In the genomic region with DNA sequence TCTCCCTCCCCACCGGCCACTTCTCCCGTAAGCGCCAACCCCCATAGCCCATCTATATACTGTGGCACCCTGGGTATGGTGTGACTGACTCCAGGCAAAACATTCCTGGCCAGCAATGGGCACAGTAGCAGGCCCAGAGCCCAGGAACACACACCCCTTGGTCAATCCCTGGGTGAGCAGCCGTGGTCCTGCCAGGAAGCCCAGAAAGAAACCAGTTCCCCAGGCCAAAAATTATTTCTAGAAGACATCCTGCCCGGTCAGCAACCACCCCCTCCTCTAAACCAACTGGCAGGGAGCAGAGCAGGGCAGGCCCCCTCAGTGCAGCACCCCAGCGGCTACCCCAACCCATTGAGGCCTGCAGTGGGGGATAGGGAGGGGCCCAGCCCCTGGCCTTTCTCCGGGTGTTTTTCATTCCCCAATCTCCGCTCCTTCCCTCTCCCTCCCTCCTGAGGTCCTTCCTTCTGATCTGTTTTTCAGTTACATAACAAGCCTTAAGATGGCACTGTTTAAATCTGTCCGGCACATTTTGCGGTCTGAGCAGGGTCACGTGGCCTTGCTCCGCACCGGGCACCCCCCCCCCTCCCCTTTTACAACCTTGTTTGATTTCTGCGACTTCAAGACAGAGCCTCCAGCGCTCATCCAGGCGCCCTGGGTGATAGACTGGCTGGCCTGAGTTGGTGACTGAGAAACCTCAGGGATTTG, we compare ENCODE assay signal across 8 cellular contexts. TPM values are rescaled to one million over a fixed set of nuclear protein-coding genes. Genes with fewer than 3 reads are reported as not detected.
DNase-seq lines count a peak whose midpoint lies in the region; ATAC-seq and TF ChIP-seq lines count a peak whose summit lies in the region.

No MANE protein-coding gene starts in this region.

- H3K4me1 Mint-ChIP-seq in activated naive CD4-positive, alpha-beta T cell treated with anti-CD3 and anti-CD28 coated beads, Interleukin-2, amount 50 U/mL, for 24 hours, result peaks cover 38% of the 10 kb centered on the region

- H3K4me1 ChIP-seq in uterus, result peaks cover 0 to 35% of the 10 kb centered on the region in 2 donors

- H3K27me3 Mint-ChIP-seq in activated naive CD4-positive, alpha-beta T cell treated with anti-CD3 and anti-CD28 coated beads, Interleukin-2, amount 50 U/mL, for 24 hours, result peaks cover 15% of the 10 kb centered on the region

- H3K4me3 Mint-ChIP-seq in activated naive CD4-positive, alpha-beta T cell treated with anti-CD3 and anti-CD28 coated beads, Interleukin-2, amount 50 U/mL, for 24 hours, result peak overlapping the region; percentile 88

- peak overlapping the region; percentile 84 for H3K27ac ChIP-seq in angular gyrus (ENCODE audit: low read depth, low read length)
- no peak overlapping the region for H3K27ac ChIP-seq in uterus

- H3K27ac Mint-ChIP-seq in activated naive CD4-positive, alpha-beta T cell treated with anti-CD3 and anti-CD28 coated beads, Interleukin-2, amount 50 U/mL, for 24 hours, result peak overlapping the region; percentile 77

- intact Hi-C loops in uterus (cut with DNase I; ENCODE audit: low total_unique reads), result no loop called here

- no peaks in the 10 kb centered on the region for H3K9me3 Mint-ChIP-seq in activated naive CD4-positive, alpha-beta T cell treated with anti-CD3 and anti-CD28 coated beads, Interleukin-2, amount 50 U/mL, for 24 hours

- no peak overlapping the region for H3K4me3 ChIP-seq in uterus

- no peak for ATAC-seq in GM19452 (IDR thresholded peaks at IDR 0.05; ENCODE audit: unreplicated experiment)

- peaks cover 32 to 39% of the 10 kb centered on the region in 2 donors for H3K27me3 ChIP-seq in uterus

- H3K36me3 ChIP-seq in uterus, result no peaks in the 10 kb centered on the region

- TF ChIP-seq CTCF in uterus (IDR thresholded peaks at IDR 0.05), result no peak

- H3K9me3 ChIP-seq in uterus, result no peaks in the 10 kb centered on the region

- peaks cover 9% of the 10 kb centered on the region for H3K36me3 Mint-ChIP-seq in activated naive CD4-positive, alpha-beta T cell treated with anti-CD3 and anti-CD28 coated beads, Interleukin-2, amount 50 U/mL, for 24 hours

- no peak for TF ChIP-seq POLR2A in uterus (IDR thresholded peaks at IDR 0.05)

- no peak for DNase-seq in activated naive CD4-positive, alpha-beta T cell (lab: John Stamatoyannopoulos, UW)
- DNase-seq in NCI-H510A (lab: John Stamatoyannopoulos, UW) (peak; percentile 32), lung microvascular endothelial cell (ENCODE audit: low read depth in 2 of 2) (peak; percentile 27 to 59), NCI-H2107 (lab: John Stamatoyannopoulos, UW) (no peak), uterus (no peak)

RNA-seq across cellular contexts. Expression of a gene that starts 2.0 kb away (rescaled TPM):
- total RNA-seq in lung microvascular endothelial cell (under 0.01 TPM in 2 replicates), uterus (1 to 10 TPM in 2 of 4 donors, not detected in 2; 1.6 to 2.1 TPM)

RNA-seq across cellular contexts. Expression of a gene that starts 59.4 kb away (rescaled TPM):
- total RNA-seq in lung microvascular endothelial cell, result 13.1 and 15.3 TPM in 2 replicates
- total RNA-seq in uterus, result 10 to 100 TPM in 3 of 4 donors, 1 to 10 TPM in 1; 9.5 to 33.3 (median 18.5) TPM

Comparison
In these comparisons a context has a peak if more than half of its experiments do, and no peak if none do; other contexts are left out.
1. DNase-seq: peak in NCI-H510A (single experiment) and lung microvascular endothelial cell (2 of 2); none in activated naive CD4-positive, alpha-beta T cell (0 of 4), NCI-H2107 (single experiment) and uterus (0 of 2).